In the genomic region with DNA sequence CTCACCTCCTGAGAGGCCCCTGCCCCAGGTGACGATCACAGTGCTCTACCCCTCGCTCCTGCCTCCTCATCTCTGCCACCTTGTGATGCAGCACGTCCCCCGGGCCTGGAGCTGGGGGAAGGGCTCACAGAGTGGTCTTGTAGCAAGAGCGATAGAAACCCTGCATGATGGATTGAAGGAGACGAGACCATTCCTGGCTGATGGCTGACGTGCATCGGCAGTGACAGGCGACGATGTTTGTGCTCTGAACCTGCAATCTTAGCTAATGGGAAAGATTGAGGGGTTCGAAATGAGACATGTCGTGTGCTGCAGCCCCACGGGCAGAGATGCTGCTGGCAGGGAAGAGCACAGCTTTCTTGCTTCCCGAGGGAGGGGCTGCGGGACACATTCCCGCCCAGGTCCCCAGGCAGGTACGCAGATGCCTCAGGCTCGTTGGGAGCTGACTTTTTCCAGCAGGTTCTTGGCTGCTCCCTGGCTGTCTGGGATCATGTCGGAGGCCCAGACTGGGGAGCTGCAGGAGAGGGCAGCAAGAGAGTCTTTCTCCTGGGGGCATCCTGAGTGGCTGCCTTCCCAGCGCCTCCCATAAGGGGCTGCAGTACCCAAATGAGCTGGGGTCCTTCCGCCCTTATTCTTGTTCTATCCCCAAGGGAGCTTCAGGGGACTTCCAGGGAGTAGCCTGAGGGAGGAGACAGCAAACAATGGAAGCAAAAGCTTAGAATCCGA, we compare ENCODE assay signal across 23 cellular contexts.
"Had no signal": no experiment of that assay in that cellular context is flagged by ENCODE, and none has a peak within 500 bp of the region (broad histone marks: within the 10 kb centered on the region; RNA-seq: fewer than 3 reads in every experiment).

No MANE protein-coding gene starts in this region.

- H3K36me3 ChIP-seq: left lung, spleen had no signal

- ATAC-seq: activated CD8-positive, alpha-beta T cell treated with anti-CD3 and anti-CD28 coated beads, Interleukin-2, amount 10 ng/mL, durations not matched to agents 7 days and 5 days; activated T-cell treated with anti-CD3 and anti-CD28 coated beads, Interleukin-2, amount 50 U/mL, for 72 hours; body of pancreas; foreskin keratinocyte; left lung; natural killer cell treated with Interleukin-12 subunit alpha and Interleukin-12 subunit beta and Interleukin-15 and Interleukin-18, amount 100 ng/mL, for 72 hours; psoas muscle; sciatic nerve; stimulated activated naive CD8-positive, alpha-beta T cell treated with anti-CD3 and anti-CD28 coated beads, Interleukin-15, amount 100 ng/mL, for 72 hours had no signal

- H3K36me3 Mint-ChIP-seq: activated naive CD8-positive, alpha-beta T cell; natural killer cell treated with Interleukin-12 subunit alpha and Interleukin-12 subunit beta and Interleukin-15 and Interleukin-18, amount 100 ng/mL, for 72 hours had no signal

- H3K4me1 Mint-ChIP-seq: activated CD4-positive, alpha-beta T cell treated with anti-CD3 and anti-CD28 coated beads, Interleukin-2, amount 10 ng/mL, durations not matched to agents 24 days and 14 days; central memory CD8-positive, alpha-beta T cell; stimulated activated naive CD8-positive, alpha-beta T cell treated with anti-CD3 and anti-CD28 coated beads, Interleukin-15, amount 100 ng/mL, for 72 hours had no signal

- FAIRE-seq: keratinocyte had no signal

- H3K9me3 ChIP-seq: body of pancreas, left lung, psoas muscle had no signal

- H3K4me3 Mint-ChIP-seq: activated CD4-positive, alpha-beta T cell treated with anti-CD3 and anti-CD28 coated beads, Interleukin-2, amount 10 ng/mL, durations not matched to agents 24 days and 14 days; activated CD8-positive, alpha-beta T cell treated with anti-CD3 and anti-CD28 coated beads, Interleukin-2, amount 10 ng/mL, durations not matched to agents 7 days and 5 days; activated naive CD8-positive, alpha-beta T cell; activated T-cell treated with anti-CD3 and anti-CD28 coated beads, Interleukin-2, amount 50 U/mL, for 72 hours; central memory CD8-positive, alpha-beta T cell; natural killer cell treated with Interleukin-12 subunit alpha and Interleukin-12 subunit beta and Interleukin-15 and Interleukin-18, amount 100 ng/mL, for 72 hours; stimulated activated naive CD8-positive, alpha-beta T cell treated with anti-CD3 and anti-CD28 coated beads, Interleukin-15, amount 100 ng/mL, for 72 hours; type B pancreatic cell had no signal

- H3K4me1 ChIP-seq: body of pancreas, foreskin keratinocyte, left lung, psoas muscle, spleen had no signal

- DNase-seq: activated CD4-positive, alpha-beta T cell treated with anti-CD3 and anti-CD28 coated beads, Interleukin-2, amount 10 ng/mL, durations not matched to agents 24 days and 14 days; activated CD4-positive, CD25-positive, alpha-beta regulatory T cell; activated CD8-positive, alpha-beta memory T cell treated with anti-CD3 and anti-CD28 coated beads, Interleukin-2, amount 50 U/mL, for 48 hours; activated CD8-positive, alpha-beta T cell treated with anti-CD3 and anti-CD28 coated beads, Interleukin-2, amount 10 ng/mL, durations not matched to agents 7 days and 5 days; activated gamma-delta T cell; activated T-cell treated with anti-CD3 and anti-CD28 coated beads, Interleukin-2, amount 50 U/mL, for 72 hours; amygdala; body of pancreas; effector CD8-positive, alpha-beta T cell; foreskin keratinocyte; head of caudate nucleus; left lung; psoas muscle; spleen; stimulated activated naive CD8-positive, alpha-beta T cell treated with anti-CD3 and anti-CD28 coated beads, Interleukin-15, amount 100 ng/mL, for 72 hours; T-helper 2 cell had no signal

- H3K27ac ChIP-seq: body of pancreas, coronary artery, foreskin keratinocyte, left lung, psoas muscle, spleen had no signal

- H3K27me3 ChIP-seq: body of pancreas had no signal

- H3K4me3 ChIP-seq: body of pancreas, coronary artery, left lung, psoas muscle, spleen had no signal

- H3K27ac Mint-ChIP-seq: activated CD4-positive, alpha-beta T cell treated with anti-CD3 and anti-CD28 coated beads, Interleukin-2, amount 10 ng/mL, durations not matched to agents 24 days and 14 days; activated CD8-positive, alpha-beta T cell treated with anti-CD3 and anti-CD28 coated beads, Interleukin-2, amount 10 ng/mL, durations not matched to agents 7 days and 5 days; activated naive CD8-positive, alpha-beta T cell; activated T-cell treated with anti-CD3 and anti-CD28 coated beads, Interleukin-2, amount 50 U/mL, for 72 hours; natural killer cell treated with Interleukin-12 subunit alpha and Interleukin-12 subunit beta and Interleukin-15 and Interleukin-18, amount 100 ng/mL, for 72 hours; stimulated activated naive CD8-positive, alpha-beta T cell treated with anti-CD3 and anti-CD28 coated beads, Interleukin-15, amount 100 ng/mL, for 72 hours; type B pancreatic cell had no signal

- H3K9me3 Mint-ChIP-seq: activated CD4-positive, alpha-beta T cell treated with anti-CD3 and anti-CD28 coated beads, Interleukin-2, amount 10 ng/mL, durations not matched to agents 24 days and 14 days; natural killer cell treated with Interleukin-12 subunit alpha and Interleukin-12 subunit beta and Interleukin-15 and Interleukin-18, amount 100 ng/mL, for 72 hours had no signal
